ENCODE assay signal across 8 cellular contexts in the genomic region with DNA sequence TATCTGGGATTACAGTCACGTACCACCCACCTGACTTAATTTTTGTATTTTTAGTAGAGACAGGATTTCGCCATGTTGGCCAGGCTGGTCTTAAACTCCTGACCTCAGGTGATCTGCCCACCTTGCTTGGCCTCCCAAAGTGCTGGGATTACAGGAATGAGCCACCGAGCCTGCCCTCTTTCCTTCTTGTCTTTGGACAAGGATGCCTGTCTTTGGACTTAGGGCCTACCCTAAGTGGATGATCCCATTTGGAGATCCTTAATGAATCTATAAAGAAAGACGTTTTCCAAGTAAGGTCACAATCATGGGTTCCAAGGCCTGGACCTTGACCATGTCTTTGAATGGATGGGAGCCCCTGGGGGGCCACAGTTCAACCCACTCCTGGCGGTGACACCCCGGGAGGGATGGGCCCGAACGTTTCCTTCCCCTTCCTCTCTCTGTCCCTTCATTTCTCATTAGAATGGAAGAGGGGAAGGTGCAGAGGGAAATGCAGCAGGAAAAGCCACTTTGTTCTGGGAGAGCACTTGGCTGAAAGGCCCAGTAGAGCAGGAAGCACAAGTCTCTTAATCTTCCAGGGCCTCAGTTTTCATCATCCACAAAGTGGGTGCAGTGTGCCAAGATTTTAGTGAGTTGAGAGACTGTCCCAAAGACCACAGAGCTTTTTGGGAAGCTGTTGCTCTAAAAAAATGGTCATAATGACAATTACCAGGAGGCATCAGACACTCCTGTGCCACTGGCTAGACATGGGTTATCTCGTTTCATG.
A peak's percentile ranks its signal among the peaks of the same experiment; 100 is the strongest.
DNase-seq lines count a peak whose midpoint lies in the region; FAIRE-seq and TF ChIP-seq lines count a peak whose summit lies in the region.
"Had no signal": no experiment of that assay in that cellular context is flagged by ENCODE, and none has a peak within 500 bp of the region (broad histone marks: within the 10 kb centered on the region; RNA-seq: fewer than 3 reads in every experiment).

No MANE protein-coding gene starts in this region.

- no peak for FAIRE-seq in astrocyte (lab: Jason Lieb, UNC)
- no peak for FAIRE-seq in small intestine (lab: Jason Lieb, UNC)

- no peak overlapping the region for H2BK15ac ChIP-seq in neuronal stem cell (ENCODE audit: low read length)

- WGBS in neuronal stem cell (ENCODE audit: extremely low coverage in 2 of 2, insufficient read length in 2 of 2, insufficient replicate concordance in 1 of 2), 2 donors: no CpG with 5 or more reads among the region's 9 CpGs
- 76% methylated on average over 9 of the region's 9 CpGs for WGBS in prostate gland
- WGBS in small intestine, 3 donors: 78 to 82% (median 81%) methylated on average over 9 of the region's 9 CpGs

- H4K91ac ChIP-seq in neuronal stem cell (ENCODE audit: low read depth, low read length, poor library complexity): no peak overlapping the region

- TF ChIP-seq CTCF in CD14-positive monocyte (IDR thresholded peaks at IDR 0.05) (no peak), astrocyte (IDR thresholded peaks at IDR 0.05; ENCODE audit: insufficient read depth, low read depth, low read length) (no peak), prostate gland (IDR thresholded peaks at IDR 0.05) (no peak)

- H2BK5ac ChIP-seq in neuronal stem cell (ENCODE audit: low read length): no peak overlapping the region

- H3K4ac ChIP-seq in neuronal stem cell (ENCODE audit: low read length): no peak overlapping the region

- H3K36me3 Mint-ChIP-seq in CD14-positive monocyte (peaks cover 46 to 95% of the 10 kb centered on the region in 2 donors), astrocyte (ENCODE audit: low read depth, unreplicated experiment) (no peaks in the 10 kb centered on the region)

- H3K4me1 Mint-ChIP-seq in CD14-positive monocyte (peaks cover 33% of the 10 kb centered on the region), astrocyte (ENCODE audit: low read depth, unreplicated experiment) (peaks cover 1% of the 10 kb centered on the region)

- H2AFZ ChIP-seq in astrocyte (ENCODE audit: low read depth, low read length) (no peak overlapping the region), neuronal stem cell (ENCODE audit: low read length) (no peak overlapping the region)

- H2BK12ac ChIP-seq in neuronal stem cell (ENCODE audit: low read length): no peak overlapping the region

- H3K9me3 ChIP-seq in astrocyte (ENCODE audit: insufficient read depth, low read depth, low read length) (no peaks in the 10 kb centered on the region), neuronal stem cell (replicated peaks in 1 of 2; ENCODE audit: control insufficient read depth in 2 of 2, insufficient read depth in 1 of 2, low read depth in 1 of 2, low read length in 2 of 2) (peaks cover 0 to 3% of the 10 kb centered on the region in 2 donors), prostate gland (no peaks in the 10 kb centered on the region), small intestine (ENCODE audit: control insufficient read depth, low read depth) (no peaks in the 10 kb centered on the region)

- H3K4me3 Mint-ChIP-seq in CD14-positive monocyte (no peak overlapping the region), astrocyte (ENCODE audit: unreplicated experiment) (no peak overlapping the region)

- H3K27ac ChIP-seq in astrocyte (ENCODE audit: low read depth, low read length): peak overlapping the region; percentile 0
- peak overlapping the region; percentile 35 for H3K27ac ChIP-seq in neuronal stem cell (replicated peaks; ENCODE audit: low read length)
- H3K27ac ChIP-seq in prostate gland: no peak overlapping the region
- H3K27ac ChIP-seq in small intestine (ENCODE audit: low read depth in 1 of 2, low read length in 1 of 2): no peak overlapping the region

- H3K27ac Mint-ChIP-seq in CD14-positive monocyte (peak overlapping the region; percentile 53 to 87 (median 77)), astrocyte (ENCODE audit: unreplicated experiment) (no peak overlapping the region)

- H4K8ac ChIP-seq in neuronal stem cell (ENCODE audit: low read depth, low read length): no peak overlapping the region

- no peak for TF ChIP-seq POLR2A in prostate gland (IDR thresholded peaks at IDR 0.05)

- intact Hi-C loops in CD14-positive monocyte (cut with micrococcal nuclease): loop anchor here (2.0 to 5.0 kb wide), 5 partner anchors 62 to 163 kb away; no protein-coding TSS in a partner anchor
- intact Hi-C loops in prostate gland (cut with DNase I): loop anchor here (2.0 to 10.0 kb wide), 2 partner anchors 163 to 409 kb away; no protein-coding TSS in a partner anchor

- no peak overlapping the region for H3K23ac ChIP-seq in neuronal stem cell (ENCODE audit: low read depth, low read length, poor library complexity)

- no peak overlapping the region for H3K4me2 ChIP-seq in astrocyte (ENCODE audit: low read length)
- no peak overlapping the region for H3K4me2 ChIP-seq in neuronal stem cell (ENCODE audit: insufficient read depth, low read length, poor library complexity, severe bottlenecking)

- no peak overlapping the region for H2BK120ac ChIP-seq in neuronal stem cell (ENCODE audit: low read depth, low read length)

- H3K4me3 ChIP-seq in H7 (ENCODE audit: insufficient read depth, low read depth, low read length) (no peak overlapping the region), astrocyte (ENCODE audit: insufficient read depth, low read depth, low read length) (no peak overlapping the region), neuronal stem cell (ENCODE audit: low read length in 2 of 2) (no peak overlapping the region), prostate gland (no peak overlapping the region), small intestine (ENCODE audit: low read depth in 1 of 2, low read length in 2 of 2) (no peak overlapping the region)
- H3K4me3 ChIP-seq: skin epidermis had no signal

- no peak overlapping the region for H2AK5ac ChIP-seq in neuronal stem cell (ENCODE audit: low read depth, low read length)

- H3K27me3 ChIP-seq in H7 (ENCODE audit: control insufficient read depth, insufficient read depth, low read length): no peaks in the 10 kb centered on the region
- no peaks in the 10 kb centered on the region for H3K27me3 ChIP-seq in astrocyte (ENCODE audit: insufficient read depth, low read length)
- H3K27me3 ChIP-seq in neuronal stem cell (ENCODE audit: control insufficient read depth in 3 of 3, insufficient read depth in 3 of 3, low read depth in 1 of 3, low read length in 3 of 3): no peaks in the 10 kb centered on the region
- H3K27me3 ChIP-seq in prostate gland (replicated peaks; ENCODE audit: insufficient read depth): no peaks in the 10 kb centered on the region
- H3K27me3 ChIP-seq in small intestine (ENCODE audit: control insufficient read depth in 2 of 2, insufficient read depth in 2 of 2, low read length in 2 of 2): no peaks in the 10 kb centered on the region

- no peak for DNase-seq in CD14-positive monocyte (ENCODE audit: low spot score)
- DNase-seq in H7: peak; percentile 32
- no peak for DNase-seq in astrocyte (ENCODE audit: low read depth)
- DNase-seq in neuronal stem cell (ENCODE audit: low spot score): no peak
- no peak for DNase-seq in NCI-H2196 (lab: John Stamatoyannopoulos, UW; ENCODE audit: unreplicated experiment)
- no peak for DNase-seq in prostate gland (ENCODE audit: low spot score)
- DNase-seq in small intestine: no peak

- H4K20me1 ChIP-seq in astrocyte (ENCODE audit: insufficient read depth, low read length): peaks cover 42% of the 10 kb centered on the region

- peaks cover 13% of the 10 kb centered on the region for H3K79me1 ChIP-seq in neuronal stem cell (ENCODE audit: low read depth, low read length)

- H3K79me2 ChIP-seq in astrocyte (ENCODE audit: insufficient read depth, low read length): no peaks in the 10 kb centered on the region

- H3K9ac ChIP-seq in astrocyte (ENCODE audit: low read length): no peak overlapping the region
- H3K9ac ChIP-seq in neuronal stem cell (ENCODE audit: low read depth, low read length, poor library complexity): no peak overlapping the region

- no peaks in the 10 kb centered on the region for H3K27me3 Mint-ChIP-seq in CD14-positive monocyte (ENCODE audit: low read depth in 3 of 3)
- H3K27me3 Mint-ChIP-seq in astrocyte (ENCODE audit: low read depth, unreplicated experiment): no peaks in the 10 kb centered on the region

- no peak overlapping the region for H3K18ac ChIP-seq in neuronal stem cell (ENCODE audit: low read length)

- H3K4me1 ChIP-seq in astrocyte (ENCODE audit: insufficient read depth, low read length) (peaks cover 6% of the 10 kb centered on the region), neuronal stem cell (ENCODE audit: control insufficient read depth in 2 of 2, insufficient read depth in 1 of 2, low read depth in 1 of 2, low read length in 2 of 2) (peaks cover 2 to 7% of the 10 kb centered on the region in 2 donors), prostate gland (replicated peaks) (peaks cover 7% of the 10 kb centered on the region), small intestine (ENCODE audit: control insufficient read depth in 2 of 2, insufficient read depth in 1 of 2, low read depth in 1 of 2, low read length in 1 of 2) (no peaks in the 10 kb centered on the region)

- H3K36me3 ChIP-seq in H7 (replicated peaks; ENCODE audit: control insufficient read depth, insufficient read depth, low read length) (peaks cover 12% of the 10 kb centered on the region), astrocyte (ENCODE audit: insufficient read depth, low read length) (peaks cover 14% of the 10 kb centered on the region), neuronal stem cell (replicated peaks in 1 of 2; ENCODE audit: control insufficient read depth in 2 of 2, insufficient read depth in 2 of 2, low read length in 2 of 2) (peaks cover 55 to 90% of the 10 kb centered on the region in 2 donors), prostate gland (peaks cover 2 to 3% of the 10 kb centered on the region in 2 donors), small intestine (ENCODE audit: control insufficient read depth in 2 of 2, insufficient read depth in 2 of 2, low read length in 2 of 2) (peaks cover 19 to 27% of the 10 kb centered on the region in 2 donors)

- H3K9me3 Mint-ChIP-seq in CD14-positive monocyte (peaks cover 0 to 2% (median 0%) of the 10 kb centered on the region in 7 donors), astrocyte (ENCODE audit: unreplicated experiment) (no peaks in the 10 kb centered on the region)

- no peak overlapping the region for H3K14ac ChIP-seq in neuronal stem cell (ENCODE audit: low read length)

Comparison
In these comparisons a context has a peak if more than half of its experiments do, and no peak if none do; other contexts are left out.
1. H3K27ac ChIP-seq: peak in astrocyte (single experiment) and neuronal stem cell (single experiment); none in prostate gland (0 of 2) and small intestine (0 of 2).